ENCODE assay signal across 14 cellular contexts in genomic region chr1:23010734-23011449, GRCh38. TPM values are rescaled to one million over a fixed set of nuclear protein-coding genes. Genes with fewer than 3 reads are reported as not detected.
DNase-seq lines count a peak whose midpoint lies in the region; ATAC-seq, FAIRE-seq and TF ChIP-seq lines count a peak whose summit lies in the region.
"Had no signal": no experiment of that assay in that cellular context is flagged by ENCODE, and none has a peak within 500 bp of the region (broad histone marks: within the 10 kb centered on the region; RNA-seq: fewer than 3 reads in every experiment).

No MANE protein-coding gene starts in this region.

- H3K27me3 ChIP-seq in Karpas-422 (ENCODE audit: low read length) (no peaks in the 10 kb centered on the region), keratinocyte (ENCODE audit: control insufficient read depth, extremely low read depth, insufficient read depth, low read length) (no peaks in the 10 kb centered on the region)
- H3K27me3 ChIP-seq in CD4-positive, alpha-beta memory T cell (ENCODE audit: insufficient read depth, low read length): no peaks in the 10 kb centered on the region

- H3K9me1 ChIP-seq in keratinocyte (ENCODE audit: control insufficient read depth, extremely low read depth, insufficient read depth, low read length): no peaks in the 10 kb centered on the region

- H3K36me3 Mint-ChIP-seq in CD4-positive, alpha-beta memory T cell: no peaks in the 10 kb centered on the region
- H3K36me3 Mint-ChIP-seq: activated naive CD8-positive, alpha-beta T cell treated with anti-CD3 and anti-CD28 coated beads for 36 hours had no signal

- H3K4me3 Mint-ChIP-seq in CD4-positive, alpha-beta memory T cell: no peak overlapping the region
- H3K4me3 Mint-ChIP-seq: activated naive CD8-positive, alpha-beta T cell treated with anti-CD3 and anti-CD28 coated beads for 36 hours had no signal

- H4K20me1 ChIP-seq in Karpas-422 (ENCODE audit: insufficient read depth, low read depth, low read length) (no peaks in the 10 kb centered on the region; the same call in 1 of the 2 replicates), keratinocyte (ENCODE audit: control insufficient read depth, extremely low read depth, insufficient read depth, low read length) (no peaks in the 10 kb centered on the region)

- ATAC-seq in HG03108 (IDR thresholded peaks at IDR 0.05; ENCODE audit: unreplicated experiment): no peak

- peak; percentile 67 for FAIRE-seq in keratinocyte (lab: Jason Lieb, UNC)
- FAIRE-seq: endothelial cell of umbilical vein had no signal

- H3K27ac ChIP-seq in Karpas-422 (ENCODE audit: low read length): no peak overlapping the region
- peak overlapping the region; percentile 98 for H3K27ac ChIP-seq in keratinocyte (ENCODE audit: control insufficient read depth, insufficient read depth, low read length)
- no peak overlapping the region for H3K27ac ChIP-seq in CD4-positive, alpha-beta memory T cell (ENCODE audit: low read depth, low read length)

- H3K9me3 ChIP-seq in Karpas-422 (ENCODE audit: low read length) (no peaks in the 10 kb centered on the region), keratinocyte (ENCODE audit: control insufficient read depth, low read depth, low read length) (no peaks in the 10 kb centered on the region)
- H3K9me3 ChIP-seq in CD4-positive, alpha-beta memory T cell (ENCODE audit: control insufficient read depth in 1 of 2, low read length in 2 of 2): no peaks in the 10 kb centered on the region
- H3K9me3 ChIP-seq: HAP-1 had no signal

- H3K9me2 ChIP-seq in Karpas-422 (replicated peaks; ENCODE audit: insufficient read depth, low read length): no peaks in the 10 kb centered on the region

- H3K9ac ChIP-seq in Karpas-422 (ENCODE audit: low read length) (no peak overlapping the region), keratinocyte (ENCODE audit: control insufficient read depth, extremely low read depth, insufficient read depth, low read length) (peak overlapping the region; percentile 80)

- H3K27me3 Mint-ChIP-seq in CD4-positive, alpha-beta memory T cell: peaks cover 0 to 2% of the 10 kb centered on the region in 2 donors

- POLR2A ChIA-PET in CD4-positive, alpha-beta memory T cell (lab: Charles Lee; ENCODE audit: partially characterized antibody): no interaction called here

- no peak for TF ChIP-seq CTCF in keratinocyte (optimal IDR thresholded peaks at IDR 0.05 in 1 of 3, IDR thresholded peaks at IDR 0.05 in 1 of 3, conservative IDR thresholded peaks at IDR 0.05 in 1 of 3; ENCODE audit: extremely low read depth in 1 of 3, insufficient read depth in 2 of 3, low read length in 3 of 3)

- H3K4me2 ChIP-seq in Karpas-422 (ENCODE audit: low read depth, low read length, poor library complexity, severe bottlenecking) (peak overlapping the region; percentile 27), keratinocyte (ENCODE audit: control insufficient read depth, extremely low read depth, insufficient read depth, low read depth, low read length) (peak overlapping the region; percentile 76)

- intact Hi-C loops in CD4-positive, alpha-beta memory T cell (cut with micrococcal nuclease): no loop called here

- H3K36me3 ChIP-seq in Karpas-422 (ENCODE audit: insufficient read depth, low read length) (no peaks in the 10 kb centered on the region), keratinocyte (ENCODE audit: control insufficient read depth in 2 of 2, extremely low read depth in 1 of 2, insufficient read depth in 2 of 2, low read length in 2 of 2) (no peaks in the 10 kb centered on the region)
- no peaks in the 10 kb centered on the region for H3K36me3 ChIP-seq in CD4-positive, alpha-beta memory T cell (ENCODE audit: insufficient read depth, low read length)
- H3K36me3 ChIP-seq: HAP-1 had no signal

- peak overlapping the region; percentile 57; the same call in 1 of the 2 replicates for H2AFZ ChIP-seq in Karpas-422 (ENCODE audit: low read length)
- H2AFZ ChIP-seq in keratinocyte (ENCODE audit: control insufficient read depth, low read length): peak overlapping the region; percentile 68

- H3K4me3 ChIP-seq in Karpas-422 (ENCODE audit: low read length): no peak overlapping the region
- H3K4me3 ChIP-seq in keratinocyte (ENCODE audit: control insufficient read depth in 2 of 3, extremely low read depth in 1 of 3, insufficient read depth in 2 of 3, low read depth in 1 of 3, low read length in 3 of 3): peak overlapping the region in 1 of 3 experiments; percentile 5
- no peak overlapping the region for H3K4me3 ChIP-seq in CD4-positive, alpha-beta memory T cell (ENCODE audit: low read length in 2 of 2)
- H3K4me3 ChIP-seq: HAP-1 had no signal

- H3K4me1 ChIP-seq in Karpas-422 (ENCODE audit: low read length): peaks cover 25% of the 10 kb centered on the region
- H3K4me1 ChIP-seq in keratinocyte (ENCODE audit: control insufficient read depth, extremely low read depth, insufficient read depth, low read length): peaks cover 14% of the 10 kb centered on the region
- H3K4me1 ChIP-seq in CD4-positive, alpha-beta memory T cell (ENCODE audit: insufficient read depth, low read length): no peaks in the 10 kb centered on the region
- H3K4me1 ChIP-seq: HAP-1 had no signal

- H3K79me2 ChIP-seq in Karpas-422 (ENCODE audit: low read length): no peaks in the 10 kb centered on the region
- H3K79me2 ChIP-seq in keratinocyte (ENCODE audit: control insufficient read depth, insufficient read depth, low read length): no peaks in the 10 kb centered on the region

- no peaks in the 10 kb centered on the region for H3K4me1 Mint-ChIP-seq in CD4-positive, alpha-beta memory T cell
- H3K4me1 Mint-ChIP-seq: activated naive CD8-positive, alpha-beta T cell treated with anti-CD3 and anti-CD28 coated beads for 36 hours had no signal

- no peaks in the 10 kb centered on the region for H3K9me3 Mint-ChIP-seq in CD4-positive, alpha-beta memory T cell
- H3K9me3 Mint-ChIP-seq: activated naive CD8-positive, alpha-beta T cell treated with anti-CD3 and anti-CD28 coated beads for 36 hours had no signal

- no peak overlapping the region for H3K27ac Mint-ChIP-seq in CD4-positive, alpha-beta memory T cell
- H3K27ac Mint-ChIP-seq: activated naive CD8-positive, alpha-beta T cell treated with anti-CD3 and anti-CD28 coated beads for 36 hours had no signal

- CTCF ChIA-PET in CD4-positive, alpha-beta memory T cell (lab: Charles Lee; ENCODE audit: partially characterized antibody): interaction anchor here (0.6 kb wide), 1 partner anchor 37 kb away, joined by 3 read pairs; no protein-coding TSS in a partner anchor

- dilution Hi-C loops in keratinocyte (cut with MboI; ENCODE audit: extremely low pct_ligation_motif_present, low sequenced_read_pairs): no loop called here

- peak; percentile 10 for DNase-seq in Ammon's horn (ENCODE audit: low spot score)
- DNase-seq in Karpas-422: peak; percentile 60
- DNase-seq in astrocyte of the hippocampus (ENCODE audit: low read depth, low spot score): peak; percentile 86
- peak; percentile 69 for DNase-seq in keratinocyte (ENCODE audit: low read depth, low spot score)
- no peak for DNase-seq in CD4-positive, alpha-beta memory T cell
- DNase-seq in NCI-H1105 treated with DMSO at 0.1 percent for 48 hours (lab: John Stamatoyannopoulos, UW): no peak
- no peak for DNase-seq in nucleus accumbens (lab: John Stamatoyannopoulos, UW)
- DNase-seq: activated naive CD8-positive, alpha-beta T cell treated with anti-CD3 and anti-CD28 coated beads for 36 hours; NCI-H1694 had no signal

RNA-seq across cellular contexts. Expression of gene TEX46, which starts 4.8 kb away (rescaled TPM):
- total RNA-seq in Karpas-422 (2014; rRNA removed; shearing (Covaris generic); ENCODE audit: low replicate concordance): not detected in 2 replicates
- 0.15 TPM in 1 of 3 replicates, not detected in the others for polyA plus RNA-seq in keratinocyte
- polyA plus RNA-seq in keratinocyte (2011; ENCODE audit: low read depth): not detected
- polyA plus RNA-seq in keratinocyte (2011; cell fraction: cytosol; rRNA removed): 0.28 TPM in 1 of 2 replicates, not detected in the other
- 0.37 TPM in 1 of 2 replicates, not detected in the other for polyA plus RNA-seq in keratinocyte (2011; cell fraction: nucleus; rRNA removed)
- 0.44 TPM in 1 of 2 replicates, not detected in the other for polyA plus RNA-seq in keratinocyte (2012; ENCODE audit: low replicate concordance)
- polyA minus RNA-seq in keratinocyte: not detected in 3 replicates
- polyA minus RNA-seq in keratinocyte (2011; cell fraction: cytosol; rRNA and poly(A)+ RNA removed): not detected
- not detected in 2 replicates for polyA minus RNA-seq in keratinocyte (2011; cell fraction: nucleus; rRNA and poly(A)+ RNA removed)
- total RNA-seq in CD4-positive, alpha-beta memory T cell: 1 to 10 TPM; 1.1 to 2.0 TPM
- polyA plus RNA-seq in CD4-positive, alpha-beta memory T cell: not detected
- total RNA-seq: activated naive CD8-positive, alpha-beta T cell treated with anti-CD3 and anti-CD28 coated beads for 36 hours; endothelial cell of umbilical vein; liver; pulmonary artery endothelial cell had no signal
- polyA plus RNA-seq: endothelial cell of umbilical vein, liver had no signal

RNA-seq across cellular contexts. Expression of gene KDM1A, which starts 8.4 kb away (rescaled TPM):
- 110 and 121 TPM in 2 replicates for total RNA-seq in Karpas-422 (2014; rRNA removed; shearing (Covaris generic); ENCODE audit: low replicate concordance)
- polyA plus RNA-seq in keratinocyte: 82.0 to 99.1 TPM (median 84.8 TPM) in 3 replicates
- 40.6 TPM for polyA plus RNA-seq in keratinocyte (2011; ENCODE audit: low read depth)
- 62.5 and 65.4 TPM in 2 replicates for polyA plus RNA-seq in keratinocyte (2011; cell fraction: cytosol; rRNA removed)
- 84.7 and 104 TPM in 2 replicates for polyA plus RNA-seq in keratinocyte (2011; cell fraction: nucleus; rRNA removed)
- polyA plus RNA-seq in keratinocyte (2012; ENCODE audit: low replicate concordance): 39.2 and 65.3 TPM in 2 replicates
- 75.0 to 131 TPM (median 102 TPM) in 3 replicates for polyA minus RNA-seq in keratinocyte
- 52.2 TPM for polyA minus RNA-seq in keratinocyte (2011; cell fraction: cytosol; rRNA and poly(A)+ RNA removed)
- 32.9 and 48.7 TPM in 2 replicates for polyA minus RNA-seq in keratinocyte (2011; cell fraction: nucleus; rRNA and poly(A)+ RNA removed)
- 10 to 100 TPM; 43.2 TPM for total RNA-seq in CD4-positive, alpha-beta memory T cell
- 10 to 100 TPM; 39.6 to 47.2 TPM for polyA plus RNA-seq in CD4-positive, alpha-beta memory T cell

RNA-seq across cellular contexts. Expression of gene LACTBL1, which starts 38.2 kb away (rescaled TPM):
- not detected in 2 replicates for total RNA-seq in Karpas-422 (2014; rRNA removed; shearing (Covaris generic); ENCODE audit: low replicate concordance)
- not detected in 3 replicates for polyA plus RNA-seq in keratinocyte
- not detected for polyA plus RNA-seq in keratinocyte (2011; ENCODE audit: low read depth)
- not detected in 2 replicates for polyA plus RNA-seq in keratinocyte (2011; cell fraction: cytosol; rRNA removed)
- polyA plus RNA-seq in keratinocyte (2011; cell fraction: nucleus; rRNA removed): not detected in 2 replicates
- not detected in 2 replicates for polyA plus RNA-seq in keratinocyte (2012; ENCODE audit: low replicate concordance)
- not detected in 3 replicates for polyA minus RNA-seq in keratinocyte
- not detected for polyA minus RNA-seq in keratinocyte (2011; cell fraction: cytosol; rRNA and poly(A)+ RNA removed)
- polyA minus RNA-seq in keratinocyte (2011; cell fraction: nucleus; rRNA and poly(A)+ RNA removed): not detected in 2 replicates
- not detected for total RNA-seq in CD4-positive, alpha-beta memory T cell
- not detected for polyA plus RNA-seq in CD4-positive, alpha-beta memory T cell
- total RNA-seq: activated naive CD8-positive, alpha-beta T cell treated with anti-CD3 and anti-CD28 coated beads for 36 hours; endothelial cell of umbilical vein; liver; pulmonary artery endothelial cell had no signal
- polyA plus RNA-seq: endothelial cell of umbilical vein, liver had no signal

Comparison
In these comparisons a context has a peak if more than half of its experiments do, and no peak if none do; other contexts are left out.
1. DNase-seq: peak in Ammon's horn (single experiment), Karpas-422 (single experiment), astrocyte of the hippocampus (single experiment) and keratinocyte (single experiment); none in CD4-positive, alpha-beta memory T cell (0 of 5), NCI-H1105 treated with DMSO at 0.1 percent for 48 hours (single experiment) and nucleus accumbens (0 of 56).